7 cellular contexts compared by ENCODE assay signal in the genomic region with DNA sequence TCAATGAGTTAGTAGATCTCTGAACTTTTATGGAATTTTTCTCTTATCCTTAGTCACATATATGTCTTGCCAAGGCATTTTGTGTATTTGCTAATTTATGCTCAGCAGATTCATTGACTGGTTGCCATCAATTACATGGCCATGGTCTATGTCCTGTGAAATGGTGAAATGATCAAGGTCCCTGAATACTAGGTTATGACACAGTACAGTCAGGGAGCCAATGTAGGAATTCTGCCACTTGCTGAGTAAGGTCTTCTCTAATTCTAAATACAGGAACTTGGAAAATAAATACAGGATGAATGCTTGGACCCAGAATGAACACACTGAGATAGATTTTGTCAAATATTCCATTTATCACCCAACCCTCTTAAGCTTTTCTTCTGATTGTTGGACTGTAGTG.
"Had no signal": no experiment of that assay in that cellular context is flagged by ENCODE, and none has a peak within 500 bp of the region (broad histone marks: within the 10 kb centered on the region; RNA-seq: fewer than 3 reads in every experiment).

No MANE protein-coding gene starts in this region.

- DNase-seq: IMR-90, KBM-7, KG1 had no signal

- H3K27ac ChIP-seq: HL-60 had no signal

- H3K27ac Mint-ChIP-seq: IgD-negative memory B cell had no signal

- H3K9me3 Mint-ChIP-seq: IgD-negative memory B cell had no signal

- H3K4me3 Mint-ChIP-seq: IgD-negative memory B cell had no signal

- H3K27me3 Mint-ChIP-seq: IgD-negative memory B cell had no signal

- ATAC-seq: HepG2, K562 had no signal

- H3K4me3 ChIP-seq: K562 had no signal
